9 cellular contexts compared by ENCODE assay signal in the genomic region with DNA sequence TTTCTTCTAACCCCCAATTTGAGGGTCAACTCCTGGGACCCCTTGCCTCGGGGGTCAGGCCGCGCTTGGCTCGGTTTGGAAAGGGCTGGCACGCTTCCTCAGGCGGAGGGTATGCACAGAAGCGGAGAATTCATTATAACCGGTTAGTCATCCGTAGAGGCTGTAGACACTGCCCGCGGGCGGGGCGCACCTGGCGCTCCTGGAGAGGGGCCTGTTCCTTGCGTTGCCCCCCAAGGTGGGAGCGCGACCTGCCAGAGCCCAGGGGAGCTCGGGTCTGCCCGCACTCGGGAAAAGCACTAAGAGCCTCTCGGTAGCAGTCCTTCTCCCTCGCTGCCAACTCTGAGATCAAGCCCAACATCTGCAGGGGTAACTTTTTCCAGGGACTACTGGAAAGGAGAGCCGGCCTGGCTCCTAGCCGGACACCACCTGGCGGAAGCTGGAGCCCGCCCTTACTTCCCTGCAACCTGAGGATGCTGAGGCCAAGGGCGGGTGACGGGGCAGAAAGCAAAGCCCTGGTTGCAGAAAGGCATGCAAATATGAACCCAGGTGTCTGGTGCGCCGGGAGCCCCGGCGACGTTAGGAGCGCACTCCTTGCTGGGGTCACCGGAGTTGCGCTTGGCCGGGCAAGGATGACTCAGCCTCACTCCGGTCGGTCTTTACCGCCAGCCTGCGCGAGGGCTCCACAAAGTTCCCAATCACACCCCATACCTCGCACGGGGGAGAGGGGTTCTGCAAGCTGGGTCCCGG. TPM values are rescaled to one million over a fixed set of nuclear protein-coding genes. Genes with fewer than 3 reads are reported as not detected.
DNase-seq lines count a peak whose midpoint lies in the region; ATAC-seq and TF ChIP-seq lines count a peak whose summit lies in the region.
"Had no signal": no experiment of that assay in that cellular context is flagged by ENCODE, and none has a peak within 500 bp of the region (broad histone marks: within the 10 kb centered on the region; RNA-seq: fewer than 3 reads in every experiment).

No MANE protein-coding gene starts in this region.

- peaks cover 2% of the 10 kb centered on the region for H3K4me1 ChIP-seq in adipocyte (ENCODE audit: control insufficient read depth, insufficient read depth, low read length)

- POLR2A ChIA-PET in activated CD8-positive, alpha-beta T cell treated with anti-CD3 and anti-CD28 coated beads, Interleukin-2, amount 10 ng/mL, durations not matched to agents 7 days and 5 days (lab: Charles Lee), result no interaction called here

- peaks cover 35% of the 10 kb centered on the region for H3K27me3 ChIP-seq in adipocyte (replicated peaks; ENCODE audit: control insufficient read depth, insufficient read depth, low read length)

- peak overlapping the region; percentile 59 for H3K4me3 Mint-ChIP-seq in mesothelial cell of epicardium
- H3K4me3 Mint-ChIP-seq in activated naive CD4-positive, alpha-beta T cell treated with anti-CD3 and anti-CD28 coated beads for 36 hours, result no peak overlapping the region
- no peak overlapping the region for H3K4me3 Mint-ChIP-seq in activated CD8-positive, alpha-beta T cell treated with anti-CD3 and anti-CD28 coated beads, Interleukin-2, amount 10 ng/mL, durations not matched to agents 7 days and 5 days
- H3K4me3 Mint-ChIP-seq: central memory CD8-positive, alpha-beta T cell had no signal

- intact Hi-C loops in activated naive CD4-positive, alpha-beta T cell treated with anti-CD3 and anti-CD28 coated beads for 36 hours (cut with micrococcal nuclease), result no loop called here

- DNase-seq in GM12864 (ENCODE audit: low read depth) (peak; percentile 3), adipocyte (ENCODE audit: low read depth) (peak; percentile 12), mesothelial cell of epicardium (ENCODE audit: low spot score in 2 of 2, unreplicated experiment in 2 of 2) (no peak), NCI-H446 treated with DMSO at 0.1 percent for 48 hours (lab: John Stamatoyannopoulos, UW) (no peak)
- no peak for DNase-seq in activated naive CD4-positive, alpha-beta T cell treated with anti-CD3 and anti-CD28 coated beads for 36 hours
- DNase-seq in activated CD8-positive, alpha-beta T cell treated with anti-CD3 and anti-CD28 coated beads, Interleukin-2, amount 10 ng/mL, durations not matched to agents 7 days and 5 days, result no peak

- TF ChIP-seq CTCF in GM12864 (IDR thresholded peaks at IDR 0.05; ENCODE audit: low read depth, low read length, missing control alignments) (no peak), mesothelial cell of epicardium (IDR thresholded peaks at IDR 0.05; ENCODE audit: unreplicated experiment) (no peak)

- peaks cover 15% of the 10 kb centered on the region for H3K4me1 Mint-ChIP-seq in mesothelial cell of epicardium
- H3K4me1 Mint-ChIP-seq in activated naive CD4-positive, alpha-beta T cell treated with anti-CD3 and anti-CD28 coated beads for 36 hours (ENCODE audit: low read depth), result peaks cover 9% of the 10 kb centered on the region
- H3K4me1 Mint-ChIP-seq in activated CD8-positive, alpha-beta T cell treated with anti-CD3 and anti-CD28 coated beads, Interleukin-2, amount 10 ng/mL, durations not matched to agents 7 days and 5 days (ENCODE audit: low read depth), result peaks cover 5% of the 10 kb centered on the region
- H3K4me1 Mint-ChIP-seq: central memory CD8-positive, alpha-beta T cell had no signal

- H3K36me3 ChIP-seq in adipocyte (ENCODE audit: control insufficient read depth, insufficient read depth, low read length, severe bottlenecking), result no peaks in the 10 kb centered on the region

- H3K9me3 Mint-ChIP-seq in mesothelial cell of epicardium, result peaks cover 6% of the 10 kb centered on the region
- peaks cover 6% of the 10 kb centered on the region for H3K9me3 Mint-ChIP-seq in activated naive CD4-positive, alpha-beta T cell treated with anti-CD3 and anti-CD28 coated beads for 36 hours
- H3K9me3 Mint-ChIP-seq in activated CD8-positive, alpha-beta T cell treated with anti-CD3 and anti-CD28 coated beads, Interleukin-2, amount 10 ng/mL, durations not matched to agents 7 days and 5 days (ENCODE audit: insufficient read depth), result peaks cover 4% of the 10 kb centered on the region

- no peak overlapping the region for H3K9ac ChIP-seq in adipocyte (ENCODE audit: low read length)

- H3K27ac Mint-ChIP-seq in mesothelial cell of epicardium, result no peak overlapping the region
- H3K27ac Mint-ChIP-seq in activated naive CD4-positive, alpha-beta T cell treated with anti-CD3 and anti-CD28 coated beads for 36 hours, result no peak overlapping the region
- no peak overlapping the region for H3K27ac Mint-ChIP-seq in activated CD8-positive, alpha-beta T cell treated with anti-CD3 and anti-CD28 coated beads, Interleukin-2, amount 10 ng/mL, durations not matched to agents 7 days and 5 days

- ATAC-seq in HG02981 (IDR thresholded peaks at IDR 0.05; ENCODE audit: unreplicated experiment), result peak; percentile 55
- ATAC-seq in GM19467 (IDR thresholded peaks at IDR 0.05; ENCODE audit: unreplicated experiment), result no peak
- ATAC-seq in activated CD8-positive, alpha-beta T cell treated with anti-CD3 and anti-CD28 coated beads, Interleukin-2, amount 10 ng/mL, durations not matched to agents 7 days and 5 days, result no peak

- peaks cover 88% of the 10 kb centered on the region for H3K27me3 Mint-ChIP-seq in mesothelial cell of epicardium (ENCODE audit: low read depth)
- H3K27me3 Mint-ChIP-seq in activated naive CD4-positive, alpha-beta T cell treated with anti-CD3 and anti-CD28 coated beads for 36 hours (ENCODE audit: low read depth), result peaks cover 48% of the 10 kb centered on the region
- peaks cover 46% of the 10 kb centered on the region for H3K27me3 Mint-ChIP-seq in activated CD8-positive, alpha-beta T cell treated with anti-CD3 and anti-CD28 coated beads, Interleukin-2, amount 10 ng/mL, durations not matched to agents 7 days and 5 days (ENCODE audit: low read depth)

- H3K9me3 ChIP-seq in adipocyte (ENCODE audit: control insufficient read depth, low read length), result peaks cover 14% of the 10 kb centered on the region

- no peaks in the 10 kb centered on the region for H3K36me3 Mint-ChIP-seq in mesothelial cell of epicardium
- no peaks in the 10 kb centered on the region for H3K36me3 Mint-ChIP-seq in activated naive CD4-positive, alpha-beta T cell treated with anti-CD3 and anti-CD28 coated beads for 36 hours (ENCODE audit: low read depth)
- no peaks in the 10 kb centered on the region for H3K36me3 Mint-ChIP-seq in activated CD8-positive, alpha-beta T cell treated with anti-CD3 and anti-CD28 coated beads, Interleukin-2, amount 10 ng/mL, durations not matched to agents 7 days and 5 days (ENCODE audit: low read depth)

- H3K4me3 ChIP-seq in GM12864 (ENCODE audit: low read depth, low read length), result no peak overlapping the region
- H3K4me3 ChIP-seq in adipocyte (ENCODE audit: low read length), result no peak overlapping the region

- CTCF ChIA-PET in activated naive CD4-positive, alpha-beta T cell treated with anti-CD3 and anti-CD28 coated beads for 36 hours (lab: Charles Lee), result no interaction called here
- CTCF ChIA-PET in activated CD8-positive, alpha-beta T cell treated with anti-CD3 and anti-CD28 coated beads, Interleukin-2, amount 10 ng/mL, durations not matched to agents 7 days and 5 days (lab: Charles Lee), result no interaction called here

RNA-seq across cellular contexts. Expression of gene CACNA2D3, which starts 1.5 kb away (rescaled TPM):
- total RNA-seq in mesothelial cell of epicardium, result 1.7 to 2.8 TPM (median 2.3 TPM) in 3 replicates
- total RNA-seq in activated naive CD4-positive, alpha-beta T cell treated with anti-CD3 and anti-CD28 coated beads for 36 hours, result not detected
- total RNA-seq in activated CD8-positive, alpha-beta T cell treated with anti-CD3 and anti-CD28 coated beads, Interleukin-2, amount 10 ng/mL, durations not matched to agents 7 days and 5 days, result not detected

Comparison
In these comparisons a context has a peak if more than half of its experiments do, and no peak if none do; other contexts are left out.
1. DNase-seq: peak in GM12864 (single experiment) and adipocyte (single experiment); none in mesothelial cell of epicardium (0 of 2), activated naive CD4-positive, alpha-beta T cell treated with anti-CD3 and anti-CD28 coated beads for 36 hours (single experiment), NCI-H446 treated with DMSO at 0.1 percent for 48 hours (single experiment) and activated CD8-positive, alpha-beta T cell treated with anti-CD3 and anti-CD28 coated beads, Interleukin-2, amount 10 ng/mL, durations not matched to agents 7 days and 5 days (single experiment).